Comparison of ENCODE assay signal across 8 cellular contexts in genomic region chr11:112004389-112004788, GRCh38. TPM values are rescaled to one million over a fixed set of nuclear protein-coding genes. Genes with fewer than 3 reads are reported as not detected.
DNase-seq lines count a peak whose midpoint lies in the region; ATAC-seq, FAIRE-seq and TF ChIP-seq lines count a peak whose summit lies in the region.

No MANE protein-coding gene starts in this region.

- H3K27me3 ChIP-seq in H9 (ENCODE audit: insufficient read depth, low read length), result no peaks in the 10 kb centered on the region
- H3K27me3 ChIP-seq in pancreas, result no peaks in the 10 kb centered on the region

- no peak overlapping the region for H2AFZ ChIP-seq in H9 (ENCODE audit: low read length)

- no peak overlapping the region for H3K9ac ChIP-seq in H9 (ENCODE audit: extremely low read depth, insufficient read length, low read length)

- H2AK5ac ChIP-seq in H9 (ENCODE audit: insufficient read length, low read length), result no peak overlapping the region

- no peak for FAIRE-seq in pancreas (lab: Jason Lieb, UNC)

- H3K27ac Mint-ChIP-seq in H9, result peak overlapping the region in 1 of 3 experiments; percentile 89; a peak in 1 of 7 replicates

- DNase-seq in activated CD4-positive, alpha-beta T cell treated with anti-CD3 and anti-CD28 coated beads for 48 hours, result peak; percentile 42
- no peak for DNase-seq in activated CD4-positive, alpha-beta T cell treated with anti-CD3 and anti-CD28 coated beads for 1 hour
- peak; percentile 65 for DNase-seq in H9
- DNase-seq in NCI-H226, result peak; percentile 11
- DNase-seq in fibroblast of villous mesenchyme (ENCODE audit: low read depth), result no peak
- no peak for DNase-seq in amniotic stem cell (lab: John Stamatoyannopoulos, UW)
- DNase-seq in pancreas, result no peak
- DNase-seq in HPDE6-E6E7 (ENCODE audit: extremely low spot score), result no peak

- H3K27ac ChIP-seq in H9 (ENCODE audit: insufficient read length, low read depth, low read length) (no peak overlapping the region), pancreas (no peak overlapping the region)

- H3K9me3 Mint-ChIP-seq in H9, result peaks cover 29 to 44% of the 10 kb centered on the region in 2 experiments

- no peak overlapping the region for H2BK120ac ChIP-seq in H9 (ENCODE audit: low read depth, low read length, poor library complexity, severe bottlenecking)

- TF ChIP-seq CTCF in H9 (conservative IDR thresholded peaks at IDR 0.05) (peak; percentile 69), fibroblast of villous mesenchyme (IDR thresholded peaks at IDR 0.05; ENCODE audit: insufficient read depth, low read depth, low read length) (peak; percentile 57), pancreas (IDR thresholded peaks at IDR 0.05) (no peak)

- H2BK12ac ChIP-seq in H9 (ENCODE audit: insufficient read length, low read depth, low read length), result no peak overlapping the region

- H3K4me3 ChIP-seq in fibroblast of villous mesenchyme (ENCODE audit: low read depth, low read length) (no peak overlapping the region), pancreas (no peak overlapping the region)

- peaks cover 24% of the 10 kb centered on the region for H3K27me3 Mint-ChIP-seq in H9 (ENCODE audit: low read depth)

- H2BK5ac ChIP-seq in H9 (ENCODE audit: insufficient read length, low read length), result no peak overlapping the region

- peaks cover 0 to 25% (median 0%) of the 10 kb centered on the region in 3 donors for H3K36me3 ChIP-seq in pancreas

- no peaks in the 10 kb centered on the region for H3K23me2 ChIP-seq in H9 (ENCODE audit: insufficient read length, low read depth, low read length, poor library complexity, severe bottlenecking)

- no peak overlapping the region for H3K4me3 Mint-ChIP-seq in H9

- H3K4me1 Mint-ChIP-seq in H9, result peaks cover 4 to 5% of the 10 kb centered on the region in 2 experiments

- intact Hi-C loops in pancreas (cut with DNase I), result no loop called here

- no peak overlapping the region for H3K4ac ChIP-seq in H9 (ENCODE audit: low read depth, low read length)

- no peak overlapping the region for H3K4me2 ChIP-seq in H9 (ENCODE audit: insufficient read depth, insufficient read length, low read length)

- no peak overlapping the region for H4K5ac ChIP-seq in H9 (ENCODE audit: insufficient read length, low read depth, low read length)

- no peaks in the 10 kb centered on the region for H3K79me1 ChIP-seq in H9 (ENCODE audit: insufficient read depth, low read depth, low read length, poor library complexity, severe bottlenecking)

- no peaks in the 10 kb centered on the region for H3K79me2 ChIP-seq in H9 (ENCODE audit: insufficient read depth, low read length)

- no peak overlapping the region for H3T11ph ChIP-seq in H9 (ENCODE audit: low read length)

- no peak overlapping the region for H2BK15ac ChIP-seq in H9 (ENCODE audit: low read depth, low read length)

- no peaks in the 10 kb centered on the region for H4K20me1 ChIP-seq in H9 (ENCODE audit: control insufficient read depth, insufficient read depth, insufficient read length)

- ATAC-seq in pancreas, result no peak

- no peak overlapping the region for H4K8ac ChIP-seq in H9 (replicated peaks; ENCODE audit: insufficient read length, low read depth, low read length)

- no peak overlapping the region for H3K18ac ChIP-seq in H9 (ENCODE audit: insufficient read length, low read depth, low read length)

- H3K9me3 ChIP-seq in H9 (ENCODE audit: control insufficient read depth, low read depth, low read length) (no peaks in the 10 kb centered on the region), pancreas (no peaks in the 10 kb centered on the region)

- no peak overlapping the region for H3K56ac ChIP-seq in H9 (ENCODE audit: insufficient read length, low read depth, low read length)

- H3K4me1 ChIP-seq in H9 (ENCODE audit: insufficient read depth, low read length), result no peaks in the 10 kb centered on the region
- H3K4me1 ChIP-seq in pancreas, result no peaks in the 10 kb centered on the region

- H3K36me3 Mint-ChIP-seq in H9 (ENCODE audit: insufficient read depth in 1 of 3, low read depth in 3 of 3), result peaks cover 13 to 65% (median 49%) of the 10 kb centered on the region in 3 experiments

- no peak overlapping the region for H3K23ac ChIP-seq in H9 (ENCODE audit: insufficient read length, low read depth, low read length)

- no peak overlapping the region for H3K14ac ChIP-seq in H9 (ENCODE audit: insufficient read depth, low read length)

- H4K91ac ChIP-seq in H9 (ENCODE audit: insufficient read length, low read depth, low read length), result no peak overlapping the region

- no peak overlapping the region for H2BK20ac ChIP-seq in H9 (ENCODE audit: low read depth, low read length, poor library complexity, severe bottlenecking)

- no CpG with 5 or more reads among the region's 4 CpGs for whole genome bisulfite sequencing in H9 (ENCODE audit: extremely low coverage, insufficient read length, low lambda C conversion rate)
- WGBS in pancreas, 2 donors, result 88 to 94% methylated on average over 4 of the region's 4 CpGs

RNA-seq across cellular contexts. Expression of gene DLAT, which starts 20.8 kb away (rescaled TPM):
- total RNA-seq in H9 (2021) (57.3 and 58.4 TPM in 2 replicates), fibroblast of villous mesenchyme (49.6 and 56.6 TPM in 2 replicates), pancreas (10 to 100 TPM in 2 of 6 donors, 1 to 10 TPM in 4; 5.5 to 13.9 (median 8.6) TPM)
- 1 to 10 TPM; 4.2 to 8.2 TPM for polyA plus RNA-seq in pancreas

Comparison
In these comparisons a context has a peak if more than half of its experiments do, and no peak if none do; other contexts are left out.
1. DNase-seq: peak in activated CD4-positive, alpha-beta T cell treated with anti-CD3 and anti-CD28 coated beads for 48 hours (single experiment), H9 (single experiment) and NCI-H226 (single experiment); none in activated CD4-positive, alpha-beta T cell treated with anti-CD3 and anti-CD28 coated beads for 1 hour (single experiment), fibroblast of villous mesenchyme (single experiment), amniotic stem cell (single experiment), pancreas (0 of 6) and HPDE6-E6E7 (single experiment).
2. CTCF ChIP-seq: peak in H9 (single experiment) and fibroblast of villous mesenchyme (single experiment); none in pancreas (0 of 4).